Comparison of ENCODE assay signal across 38 cellular contexts in the genomic region with DNA sequence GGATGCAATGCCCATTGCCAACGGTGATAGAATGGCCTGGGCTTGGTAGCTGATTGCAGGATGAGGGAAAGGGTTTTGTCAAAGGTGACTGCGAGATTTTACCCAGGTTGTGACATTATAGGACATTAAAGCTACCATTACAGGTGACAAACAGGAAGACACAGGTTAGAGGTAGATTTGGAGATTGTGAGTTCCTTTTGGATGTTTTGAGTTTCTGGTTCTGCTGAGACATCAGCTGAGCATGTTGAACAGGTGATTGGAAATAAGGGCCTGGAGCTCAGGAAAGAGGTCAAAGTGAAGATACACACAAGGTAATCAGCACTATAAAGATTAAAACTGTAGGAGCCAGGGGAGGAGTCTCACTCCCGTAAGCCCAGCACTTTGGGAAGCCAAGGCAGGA. TPM values are rescaled to one million over a fixed set of nuclear protein-coding genes. Genes with fewer than 3 reads are reported as not detected.
"Had no signal": no experiment of that assay in that cellular context is flagged by ENCODE, and none has a peak within 500 bp of the region (broad histone marks: within the 10 kb centered on the region; RNA-seq: fewer than 3 reads in every experiment).

No MANE protein-coding gene starts in this region.

- H3K27me3 Mint-ChIP-seq: activated naive CD8-positive, alpha-beta T cell had no signal

- H3K9me3 ChIP-seq: body of pancreas, esophagus squamous epithelium, gastroesophageal sphincter, heart right ventricle had no signal

- H3K4me3 ChIP-seq: body of pancreas, esophagus squamous epithelium, gastroesophageal sphincter, heart right ventricle had no signal

- H3K27ac ChIP-seq: body of pancreas, epithelial cell of prostate, esophagus squamous epithelium, gastroesophageal sphincter had no signal

- ATAC-seq: activated CD4-positive, alpha-beta T cell treated with anti-CD3 and anti-CD28 coated beads for 36 hours; activated CD8-positive, alpha-beta memory T cell treated with anti-CD3 and anti-CD28 coated beads, Interleukin-2, amount 10 ng/mL, durations not matched to agents 7 days and 5 days; activated CD8-positive, alpha-beta T cell treated with anti-CD3 and anti-CD28 coated beads, Interleukin-2, amount 10 ng/mL, durations not matched to agents 7 days and 5 days; body of pancreas; gastroesophageal sphincter; heart right ventricle had no signal

- H3K4me3 Mint-ChIP-seq: activated CD4-positive, alpha-beta memory T cell treated with anti-CD3 and anti-CD28 coated beads for 36 hours; activated CD4-positive, alpha-beta T cell treated with anti-CD3 and anti-CD28 coated beads for 36 hours; activated CD4-positive, alpha-beta T cell treated with anti-CD3 and anti-CD28 coated beads, Interleukin-2, amount 10 ng/mL, durations not matched to agents 24 days and 14 days; activated CD8-positive, alpha-beta memory T cell treated with anti-CD3 and anti-CD28 coated beads, Interleukin-2, amount 10 ng/mL, durations not matched to agents 7 days and 5 days; activated CD8-positive, alpha-beta T cell treated with anti-CD3 and anti-CD28 coated beads, Interleukin-2, amount 10 ng/mL, durations not matched to agents 7 days and 5 days; activated naive CD4-positive, alpha-beta T cell treated with anti-CD3 and anti-CD28 coated beads, Interleukin-2, amount 10 ng/mL, durations not matched to agents 7 days and 5 days; activated naive CD8-positive, alpha-beta T cell; activated T-helper 1 cell treated with anti-CD3 and anti-CD28 coated beads, Interleukin-12 subunit alpha, Interleukin-12 subunit beta, Interleukin-2, Interleukin-4 antibody, amounts not matched to agents 30 ng/mL and 10 ng/mL and 1 ng/mL, durations not matched to agents 14 hours and 24 hours and 36 hours had no signal

- FAIRE-seq: colon, endometrium, endothelial cell of umbilical vein had no signal

- H3K36me3 ChIP-seq: esophagus squamous epithelium, gastroesophageal sphincter, heart right ventricle had no signal

- H3K27me3 ChIP-seq: body of pancreas had no signal

- DNase-seq: activated CD4-positive, alpha-beta memory T cell treated with anti-CD3 and anti-CD28 coated beads for 36 hours; activated CD4-positive, alpha-beta T cell treated with anti-CD3 and anti-CD28 coated beads for 36 hours; activated CD4-positive, alpha-beta T cell treated with anti-CD3 and anti-CD28 coated beads, Interleukin-2, amount 10 ng/mL, durations not matched to agents 24 days and 14 days; activated CD4-positive, CD25-positive, alpha-beta regulatory T cell; activated CD4-positive, CD25-positive, alpha-beta regulatory T cell treated with anti-CD3 and anti-CD28 coated beads, Interleukin-2, amount 50 U/mL, for 72 hours; activated CD8-positive, alpha-beta memory T cell treated with anti-CD3 and anti-CD28 coated beads, Interleukin-2, amount 10 ng/mL, durations not matched to agents 7 days and 5 days; activated CD8-positive, alpha-beta memory T cell treated with anti-CD3 and anti-CD28 coated beads, Interleukin-2, amount 50 U/mL, for 4 hours; activated CD8-positive, alpha-beta T cell treated with anti-CD3 and anti-CD28 coated beads, Interleukin-2, amount 10 ng/mL, durations not matched to agents 7 days and 5 days; activated effector memory CD4-positive, alpha-beta T cell treated with anti-CD3 and anti-CD28 coated beads, Interleukin-2, amount 50 U/mL, for 16 hours; activated naive CD4-positive, alpha-beta T cell treated with anti-CD3 and anti-CD28 coated beads, Interleukin-2, amount 10 ng/mL, durations not matched to agents 7 days and 5 days; activated T-cell treated with anti-CD3 and anti-CD28 coated beads, Interleukin-2, amount 50 U/mL, for 1 hour; activated T-cell treated with anti-CD3 and anti-CD28 coated beads, Interleukin-2, amount 50 U/mL, for 48 hours; amniotic stem cell; anterior cingulate cortex; caudate nucleus; cortex of kidney; effector CD8-positive, alpha-beta T cell; esophagus squamous epithelium; foreskin melanocyte; heart right ventricle had no signal

- H3K36me3 Mint-ChIP-seq: activated CD4-positive, alpha-beta memory T cell treated with anti-CD3 and anti-CD28 coated beads for 36 hours; activated CD8-positive, alpha-beta memory T cell treated with anti-CD3 and anti-CD28 coated beads, Interleukin-2, amount 10 ng/mL, durations not matched to agents 7 days and 5 days; activated naive CD4-positive, alpha-beta T cell treated with anti-CD3 and anti-CD28 coated beads, Interleukin-2, amount 10 ng/mL, durations not matched to agents 7 days and 5 days; activated naive CD8-positive, alpha-beta T cell had no signal

- H3K27ac Mint-ChIP-seq: activated CD4-positive, alpha-beta memory T cell treated with anti-CD3 and anti-CD28 coated beads for 36 hours; activated CD4-positive, alpha-beta T cell treated with anti-CD3 and anti-CD28 coated beads for 36 hours; activated CD4-positive, alpha-beta T cell treated with anti-CD3 and anti-CD28 coated beads, Interleukin-2, amount 10 ng/mL, durations not matched to agents 24 days and 14 days; activated CD8-positive, alpha-beta memory T cell treated with anti-CD3 and anti-CD28 coated beads, Interleukin-2, amount 10 ng/mL, durations not matched to agents 7 days and 5 days; activated CD8-positive, alpha-beta T cell treated with anti-CD3 and anti-CD28 coated beads, Interleukin-2, amount 10 ng/mL, durations not matched to agents 7 days and 5 days; activated naive CD4-positive, alpha-beta T cell treated with anti-CD3 and anti-CD28 coated beads, Interleukin-2, amount 10 ng/mL, durations not matched to agents 7 days and 5 days; activated naive CD8-positive, alpha-beta T cell; activated T-helper 1 cell treated with anti-CD3 and anti-CD28 coated beads, Interleukin-12 subunit alpha, Interleukin-12 subunit beta, Interleukin-2, Interleukin-4 antibody, amounts not matched to agents 30 ng/mL and 10 ng/mL and 1 ng/mL, durations not matched to agents 14 hours and 24 hours and 36 hours; activated T-helper 2 cell treated with anti-CD3 and anti-CD28 coated beads, Interferon-gamma antibody, Interleukin-2, Interleukin-4, amounts not matched to agents 10 μg/mL and 5 μg/mL and 100 μg/mL, durations not matched to agents 14 hours and 24 hours and 36 hours had no signal

- H3K4me1 ChIP-seq: body of pancreas, esophagus squamous epithelium, gastroesophageal sphincter had no signal

- H3K9me3 Mint-ChIP-seq: activated CD4-positive, alpha-beta memory T cell treated with anti-CD3 and anti-CD28 coated beads for 36 hours; activated CD4-positive, alpha-beta T cell treated with anti-CD3 and anti-CD28 coated beads, Interleukin-2, amount 10 ng/mL, durations not matched to agents 24 days and 14 days; activated naive CD4-positive, alpha-beta T cell treated with anti-CD3 and anti-CD28 coated beads, Interleukin-2, amount 10 ng/mL, durations not matched to agents 7 days and 5 days; activated T-helper 1 cell treated with anti-CD3 and anti-CD28 coated beads, Interleukin-12 subunit alpha, Interleukin-12 subunit beta, Interleukin-2, Interleukin-4 antibody, amounts not matched to agents 30 ng/mL and 10 ng/mL and 1 ng/mL, durations not matched to agents 14 hours and 24 hours and 36 hours; activated T-helper 2 cell treated with anti-CD3 and anti-CD28 coated beads, Interferon-gamma antibody, Interleukin-2, Interleukin-4, amounts not matched to agents 10 μg/mL and 5 μg/mL and 100 μg/mL, durations not matched to agents 14 hours and 24 hours and 36 hours had no signal

RNA-seq across cellular contexts. Expression of gene GSDMA, which starts 5.9 kb away (rescaled TPM):
- total RNA-seq: activated CD8-positive, alpha-beta memory T cell treated with anti-CD3 and anti-CD28 coated beads, Interleukin-2, amount 10 ng/mL, durations not matched to agents 7 days and 5 days; chondrocyte; dermis microvascular lymphatic vessel endothelial cell; endothelial cell of umbilical vein; fibroblast of lung; glomerular endothelial cell had no signal
- polyA plus RNA-seq: endothelial cell of umbilical vein, fibroblast of lung had no signal

RNA-seq across cellular contexts. Expression of gene LRRC3C, which starts 41.2 kb away (rescaled TPM):
- total RNA-seq: activated CD4-positive, alpha-beta memory T cell treated with anti-CD3 and anti-CD28 coated beads for 36 hours; activated CD4-positive, alpha-beta T cell treated with anti-CD3 and anti-CD28 coated beads for 36 hours; activated CD4-positive, alpha-beta T cell treated with anti-CD3 and anti-CD28 coated beads, Interleukin-2, amount 10 ng/mL, durations not matched to agents 24 days and 14 days; activated CD8-positive, alpha-beta memory T cell treated with anti-CD3 and anti-CD28 coated beads for 36 hours; activated CD8-positive, alpha-beta memory T cell treated with anti-CD3 and anti-CD28 coated beads, Interleukin-2, amount 10 ng/mL, durations not matched to agents 7 days and 5 days; activated CD8-positive, alpha-beta T cell treated with anti-CD3 and anti-CD28 coated beads, Interleukin-2, amount 10 ng/mL, durations not matched to agents 7 days and 5 days; activated T-helper 1 cell treated with anti-CD3 and anti-CD28 coated beads, Interleukin-12 subunit alpha, Interleukin-12 subunit beta, Interleukin-2, Interleukin-4 antibody, amounts not matched to agents 30 ng/mL and 10 ng/mL and 1 ng/mL, durations not matched to agents 14 hours and 24 hours and 36 hours; activated T-helper 2 cell treated with anti-CD3 and anti-CD28 coated beads, Interferon-gamma antibody, Interleukin-2, Interleukin-4, amounts not matched to agents 10 μg/mL and 5 μg/mL and 100 μg/mL, durations not matched to agents 14 hours and 24 hours and 36 hours; body of pancreas; chondrocyte; dermis microvascular lymphatic vessel endothelial cell; endothelial cell of umbilical vein; esophagus squamous epithelium; fibroblast of lung; fibroblast of villous mesenchyme; glomerular endothelial cell; heart right ventricle; T-helper 1 cell treated with Interleukin-12 subunit alpha and Interleukin-12 subunit beta and Interleukin-4 antibody, amounts not matched to agents 30 ng/mL and 1 ng/mL, for 36 hours had no signal
- polyA plus RNA-seq: adipose tissue, endothelial cell of umbilical vein, esophagus, fibroblast of lung, heart right ventricle had no signal

RNA-seq across cellular contexts. Expression of gene CSF3, which starts 46.5 kb away (rescaled TPM):
- total RNA-seq: activated CD4-positive, alpha-beta memory T cell treated with anti-CD3 and anti-CD28 coated beads for 36 hours; activated CD4-positive, alpha-beta T cell treated with anti-CD3 and anti-CD28 coated beads for 36 hours; activated CD4-positive, alpha-beta T cell treated with anti-CD3 and anti-CD28 coated beads, Interleukin-2, amount 10 ng/mL, durations not matched to agents 24 days and 14 days; activated CD8-positive, alpha-beta memory T cell treated with anti-CD3 and anti-CD28 coated beads for 36 hours; activated CD8-positive, alpha-beta memory T cell treated with anti-CD3 and anti-CD28 coated beads, Interleukin-2, amount 10 ng/mL, durations not matched to agents 7 days and 5 days; activated CD8-positive, alpha-beta T cell treated with anti-CD3 and anti-CD28 coated beads, Interleukin-2, amount 10 ng/mL, durations not matched to agents 7 days and 5 days; activated T-helper 1 cell treated with anti-CD3 and anti-CD28 coated beads, Interleukin-12 subunit alpha, Interleukin-12 subunit beta, Interleukin-2, Interleukin-4 antibody, amounts not matched to agents 30 ng/mL and 10 ng/mL and 1 ng/mL, durations not matched to agents 14 hours and 24 hours and 36 hours; activated T-helper 2 cell treated with anti-CD3 and anti-CD28 coated beads, Interferon-gamma antibody, Interleukin-2, Interleukin-4, amounts not matched to agents 10 μg/mL and 5 μg/mL and 100 μg/mL, durations not matched to agents 14 hours and 24 hours and 36 hours; chondrocyte; fibroblast of lung; T-helper 1 cell treated with Interleukin-12 subunit alpha and Interleukin-12 subunit beta and Interleukin-4 antibody, amounts not matched to agents 30 ng/mL and 1 ng/mL, for 36 hours had no signal
- polyA plus RNA-seq: fibroblast of lung had no signal
